21 cellular contexts compared by ENCODE assay signal in the genomic region with DNA sequence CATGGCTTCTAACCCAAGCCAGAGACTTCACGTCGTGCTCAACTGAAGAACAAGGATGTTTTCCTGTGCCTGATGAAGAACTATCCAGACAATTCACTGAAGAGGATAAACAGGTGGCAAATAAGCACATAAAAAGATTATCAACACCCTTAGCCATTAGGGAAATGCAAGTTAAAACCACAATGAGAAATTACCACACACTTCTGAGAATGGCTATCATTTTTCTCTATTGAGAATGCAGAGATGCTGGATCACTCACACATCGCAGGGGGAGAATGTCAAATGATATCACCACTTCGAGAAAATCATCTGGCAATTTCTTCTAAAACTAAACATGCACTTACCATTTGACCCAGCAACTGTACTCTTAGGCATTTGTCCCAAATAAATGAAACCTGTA.
"Had no signal": no experiment of that assay in that cellular context is flagged by ENCODE, and none has a peak within 500 bp of the region (broad histone marks: within the 10 kb centered on the region; RNA-seq: fewer than 3 reads in every experiment).

No MANE protein-coding gene starts in this region.

- H3K9me3 ChIP-seq: breast epithelium, colonic mucosa, esophagus muscularis mucosa, heart right ventricle, sigmoid colon, upper lobe of left lung had no signal

- DNase-seq: activated CD4-positive, alpha-beta T cell treated with anti-CD3 and anti-CD28 coated beads, Interleukin-2, amount 10 ng/mL, durations not matched to agents 7 days and 5 days; activated CD4-positive, CD25-positive, alpha-beta regulatory T cell treated with anti-CD3 and anti-CD28 coated beads, Interleukin-2, amount 50 U/mL, for 72 hours; activated CD8-positive, alpha-beta T cell treated with anti-CD3 and anti-CD28 coated beads, Interleukin-2, amount 10 ng/mL, durations not matched to agents 7 days and 5 days; activated gamma-delta T cell treated with Interleukin-2 at 50 U/mL for 16 hours; colonic mucosa; dorsolateral prefrontal cortex; effector memory CD8-positive, alpha-beta T cell; foreskin fibroblast; heart right ventricle; left colon; naive B cell; occipital lobe; posterior cingulate gyrus; sigmoid colon; stimulated activated CD4-positive, alpha-beta T cell treated with anti-CD3 and anti-CD28 coated beads, Interleukin-4, amount 100 ng/mL, for 24 hours; stimulated activated naive CD8-positive, alpha-beta T cell treated with anti-CD3 and anti-CD28 coated beads, Interleukin-15, Interleukin-2, amounts not matched to agents 100 U/mL and 50 U/mL, for 24 hours; upper lobe of left lung had no signal

- H3K27me3 ChIP-seq: breast epithelium, colonic mucosa, dorsolateral prefrontal cortex, esophagus muscularis mucosa, heart right ventricle, sigmoid colon, upper lobe of left lung had no signal

- ATAC-seq: activated CD8-positive, alpha-beta T cell treated with anti-CD3 and anti-CD28 coated beads, Interleukin-2, amount 10 ng/mL, durations not matched to agents 7 days and 5 days; activated naive CD4-positive, alpha-beta T cell treated with anti-CD3 and anti-CD28 coated beads, Interleukin-2, amount 50 U/mL, for 72 hours; effector memory CD8-positive, alpha-beta T cell; heart right ventricle; left colon; stimulated activated naive CD8-positive, alpha-beta T cell treated with anti-CD3 and anti-CD28 coated beads, Interleukin-15, Interleukin-2, amounts not matched to agents 100 U/mL and 50 U/mL, for 24 hours had no signal

- H3K36me3 ChIP-seq: breast epithelium, colonic mucosa, sigmoid colon, upper lobe of left lung had no signal

- H3K4me3 ChIP-seq: breast epithelium, colonic mucosa, dorsolateral prefrontal cortex, esophagus muscularis mucosa, heart right ventricle, sigmoid colon, upper lobe of left lung had no signal

- H3K27ac ChIP-seq: breast epithelium, colonic mucosa, dorsolateral prefrontal cortex, esophagus muscularis mucosa, heart right ventricle, sigmoid colon, upper lobe of left lung, VCaP had no signal

- H3K4me1 ChIP-seq: breast epithelium, colonic mucosa, esophagus muscularis mucosa, heart right ventricle, sigmoid colon had no signal
